In genomic region chr6:72850469-72850868, GRCh38 we compare ENCODE assay signal across 11 cellular contexts.
"Had no signal": no experiment of that assay in that cellular context is flagged by ENCODE, and none has a peak within 500 bp of the region (broad histone marks: within the 10 kb centered on the region; RNA-seq: fewer than 3 reads in every experiment).

No MANE protein-coding gene starts in this region.

- ATAC-seq: activated CD4-positive, CD25-positive, alpha-beta regulatory T cell treated with anti-CD3 and anti-CD28 coated beads, Interleukin-2, amount 50 U/mL, for 24 hours; effector memory CD8-positive, alpha-beta T cell; stimulated activated naive CD8-positive, alpha-beta T cell treated with anti-CD3 and anti-CD28 coated beads, Interleukin-15, Interleukin-2, amounts not matched to agents 100 U/mL and 50 U/mL, for 24 hours had no signal

- H3K27me3 ChIP-seq: brain microvascular endothelial cell, hepatocyte had no signal

- DNase-seq: activated gamma-delta T cell; activated T-cell treated with anti-CD3 and anti-CD28 coated beads, Interleukin-2, amount 50 U/mL, for 24 hours; amygdala; brain microvascular endothelial cell; cerebellar nuclear complex; effector memory CD8-positive, alpha-beta T cell; stimulated activated CD4-positive, alpha-beta T cell treated with anti-CD3 and anti-CD28 coated beads, Interleukin-4, amount 100 ng/mL, for 1 hour; stimulated activated CD8-positive, alpha-beta memory T cell treated with anti-CD3 and anti-CD28 coated beads, Interleukin-4, amount 100 ng/mL, for 48 hours; stimulated activated naive CD8-positive, alpha-beta T cell treated with anti-CD3 and anti-CD28 coated beads, Interleukin-15, Interleukin-2, amounts not matched to agents 100 U/mL and 50 U/mL, for 24 hours had no signal

- H3K4me3 ChIP-seq: hepatocyte had no signal

- H3K36me3 ChIP-seq: brain microvascular endothelial cell had no signal

- H3K27ac ChIP-seq: brain microvascular endothelial cell, hepatocyte had no signal
